8 cellular contexts compared by ENCODE assay signal in the genomic region with DNA sequence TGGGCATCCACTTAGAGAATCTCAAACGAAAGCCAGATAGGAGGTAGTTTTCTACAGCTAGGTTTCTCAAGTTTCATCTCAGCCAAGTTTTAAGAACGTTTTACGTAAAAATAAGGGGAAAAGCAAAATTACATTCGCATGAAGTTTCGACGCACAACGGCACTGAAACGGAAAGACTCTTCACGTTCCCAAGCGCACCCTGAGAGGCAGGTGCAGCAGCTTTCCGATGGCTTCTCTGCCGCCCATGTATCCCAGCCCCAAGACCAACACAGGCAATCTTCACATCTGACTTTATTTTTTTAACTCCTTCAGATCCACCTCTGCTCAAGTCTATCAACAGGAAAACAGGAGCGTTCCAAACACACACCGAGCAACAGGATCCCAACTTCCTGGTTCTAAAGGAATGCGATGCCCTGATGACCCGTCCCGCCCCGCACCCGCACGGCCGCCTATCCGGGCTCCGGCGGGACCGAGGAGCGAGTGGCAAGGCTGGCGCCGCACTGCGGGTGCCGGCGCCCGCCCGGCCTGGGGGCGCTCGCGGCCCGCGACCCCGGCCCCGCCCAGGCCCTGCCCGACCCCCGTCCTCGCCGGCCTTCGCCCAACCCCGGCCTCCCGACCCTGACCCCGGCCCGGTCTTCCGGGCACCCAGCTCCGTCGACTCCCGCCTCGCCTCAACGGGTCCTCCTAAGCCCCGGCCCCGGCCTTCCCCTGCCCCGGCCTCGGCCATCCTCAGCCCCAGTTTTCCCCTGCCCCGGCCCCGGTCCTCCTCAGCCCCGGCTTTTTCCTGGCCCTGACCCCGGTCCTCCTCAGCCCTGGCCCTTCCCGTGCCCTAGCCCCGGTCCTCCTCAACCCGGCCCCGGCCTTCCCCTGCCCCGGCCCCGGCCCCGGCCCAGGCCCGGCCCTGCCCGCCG. TPM values are rescaled to one million over a fixed set of nuclear protein-coding genes. Genes with fewer than 3 reads are reported as not detected.
DNase-seq lines count a peak whose midpoint lies in the region; ATAC-seq, FAIRE-seq and TF ChIP-seq lines count a peak whose summit lies in the region.

No MANE protein-coding gene starts in this region.

- CTCF ChIA-PET in Calu3 (lab: Charles Lee) = interaction anchor here (1.0 to 2.7 kb wide), 2 partner anchors 56 kb away, joined by 3 to 10 read pairs; no protein-coding TSS in a partner anchor

- H3K27ac Mint-ChIP-seq in Calu3 (ENCODE audit: unreplicated experiment) (peak overlapping the region; percentile 87), brain (peak overlapping the region; percentile 92 to 97 (median 96))

- intact Hi-C loops in Calu3 (cut with micrococcal nuclease; ENCODE audit: unreplicated experiment) = loop anchor here (2.0 kb wide), 1 partner anchor 54 kb away; no protein-coding TSS in a partner anchor

- H3K36me3 Mint-ChIP-seq in Calu3 (ENCODE audit: insufficient read depth, unreplicated experiment) (peaks cover 69% of the 10 kb centered on the region), brain (peaks cover 12% of the 10 kb centered on the region)

- WGBS in small intestine, 3 donors = 0 to 1% (median 1%) methylated on average over 31 to 73 of the region's 73 CpGs

- ATAC-seq in HG02763 (IDR thresholded peaks at IDR 0.05; ENCODE audit: unreplicated experiment) = peak; percentile 4
- ATAC-seq in GM18870 (IDR thresholded peaks at IDR 0.05; ENCODE audit: unreplicated experiment) = no peak

- H3K9me3 ChIP-seq in SJSA1 (replicated peaks) (no peaks in the 10 kb centered on the region), small intestine (ENCODE audit: control insufficient read depth, low read depth) (no peaks in the 10 kb centered on the region)

- H3K4me1 Mint-ChIP-seq in Calu3 (ENCODE audit: low read depth, unreplicated experiment) (peaks cover 25% of the 10 kb centered on the region), brain (peaks cover 52% of the 10 kb centered on the region)

- H3K9me3 Mint-ChIP-seq in Calu3 (ENCODE audit: low read depth, unreplicated experiment) = no peaks in the 10 kb centered on the region
- peaks cover 0 to 2% (median 0%) of the 10 kb centered on the region in 5 experiments for H3K9me3 Mint-ChIP-seq in brain

- H3K4me1 ChIP-seq in SJSA1 (replicated peaks) (peaks cover 9% of the 10 kb centered on the region), small intestine (ENCODE audit: control insufficient read depth in 2 of 2, insufficient read depth in 1 of 2, low read depth in 1 of 2, low read length in 1 of 2) (peaks cover 2 to 4% of the 10 kb centered on the region in 2 donors)

- TF ChIP-seq CTCF in Calu3 (IDR thresholded peaks at IDR 0.05; ENCODE audit: unreplicated experiment) = no peak
- no peak for TF ChIP-seq CTCF in brain (conservative IDR thresholded peaks at IDR 0.05)

- FAIRE-seq in small intestine (lab: Jason Lieb, UNC) = no peak

- H3K4me3 ChIP-seq in SJSA1 (peak overlapping the region; percentile 93), small intestine (ENCODE audit: low read depth in 1 of 2, low read length in 2 of 2) (peak overlapping the region; percentile 93 to 95)

- H3K4me3 Mint-ChIP-seq in Calu3 (ENCODE audit: low read depth, unreplicated experiment) (peak overlapping the region; percentile 83), brain (peak overlapping the region; percentile 93 to 97 (median 96))

- no TSS peak for BruUV-seq in Calu3 (replicated peaks; lab: Mats Ljungman, UMichigan)

- H3K27ac ChIP-seq in SJSA1 (peak overlapping the region; percentile 84), small intestine (ENCODE audit: low read depth in 1 of 2, low read length in 1 of 2) (peak overlapping the region; percentile 84 to 97)

- no peaks in the 10 kb centered on the region for H3K27me3 Mint-ChIP-seq in Calu3 (ENCODE audit: unreplicated experiment)
- H3K27me3 Mint-ChIP-seq in brain = peaks cover 6% of the 10 kb centered on the region

- DNase-seq in Calu3 (peak; percentile 74), SJSA1 (ENCODE audit: low read depth in 1 of 2, low spot score in 2 of 2) (peak; percentile 43 to 54), iPS-NIHi7 (ENCODE audit: extremely low spot score) (peak; percentile 55), small intestine (peak; percentile 81), T1000 (lab: John Stamatoyannopoulos, UW) (no peak)

- H3K36me3 ChIP-seq in SJSA1 (peaks cover 34% of the 10 kb centered on the region), small intestine (ENCODE audit: control insufficient read depth in 2 of 2, insufficient read depth in 2 of 2, low read length in 2 of 2) (no peaks in the 10 kb centered on the region)

- no peaks in the 10 kb centered on the region for H3K27me3 ChIP-seq in SJSA1 (replicated peaks)
- no peaks in the 10 kb centered on the region for H3K27me3 ChIP-seq in small intestine (ENCODE audit: control insufficient read depth in 2 of 2, insufficient read depth in 2 of 2, low read length in 2 of 2)

RNA-seq across cellular contexts. Expression of gene LARP4B, which starts 0.8 kb away (rescaled TPM):
- total RNA-seq in Calu3 (2022) = 181 and 183 TPM in 2 replicates
- 37.8 and 47.7 TPM in 2 replicates for total RNA-seq in SJSA1 (2014; rRNA removed; shearing (Covaris generic))
- polyA plus RNA-seq in brain (ENCODE audit: insufficient read depth, low read depth, low replicate concordance) = 25.5 TPM
- polyA plus RNA-seq in small intestine = 10 to 100 TPM; 12.4 to 23.4 (median 19.0) TPM

RNA-seq across cellular contexts. Expression of gene GTPBP4, which starts 57.6 kb away (rescaled TPM):
- 123 and 128 TPM in 2 replicates for total RNA-seq in Calu3 (2022)
- 77.6 and 87.4 TPM in 2 replicates for total RNA-seq in SJSA1 (2014; rRNA removed; shearing (Covaris generic))
- 24.9 TPM for polyA plus RNA-seq in brain (ENCODE audit: insufficient read depth, low read depth, low replicate concordance)
- polyA plus RNA-seq in small intestine = 10 to 100 TPM; 16.8 to 32.3 (median 27.8) TPM
